In genomic region chr6:29813809-29814208, GRCh38 we compare ENCODE assay signal across 1 cellular context.
TF ChIP-seq lines count a peak whose summit lies in the region.

No MANE protein-coding gene starts in this region.

TF ChIP-seq in H1, 55 proteins besides CTCF, POLR2A, EP300 and RAD21:
- TF ChIP-seq SP1 (IDR thresholded peaks at IDR 0.05; ENCODE audit: low read depth, low read length) (no peak), HDAC6 (IDR thresholded peaks at IDR 0.05; ENCODE audit: low read depth, low read length) (no peak), SIRT6 (IDR thresholded peaks at IDR 0.05; ENCODE audit: low read length) (no peak), RXRA (IDR thresholded peaks at IDR 0.05; ENCODE audit: insufficient read depth, low read depth, low read length) (no peak), CBX8 (IDR thresholded peaks at IDR 0.05; ENCODE audit: borderline replicate concordance, low read depth, low read length) (no peak), GTF2F1 (IDR thresholded peaks at IDR 0.05; ENCODE audit: borderline replicate concordance, low read depth, low read length) (no peak)
- TF ChIP-seq, protein P1, sequence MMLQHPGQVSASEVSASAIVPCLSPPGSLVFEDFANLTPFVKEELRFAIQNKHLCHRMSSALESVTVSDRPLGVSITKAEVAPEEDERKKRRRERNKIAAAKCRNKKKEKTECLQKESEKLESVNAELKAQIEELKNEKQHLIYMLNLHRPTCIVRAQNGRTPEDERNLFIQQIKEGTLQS (IDR thresholded peaks at IDR 0.05; ENCODE audit: insufficient read depth, low read depth, low read length) = no peak
